7 cellular contexts compared by ENCODE assay signal in genomic region chr6:141531040-141531439, GRCh38.
"Had no signal": no experiment of that assay in that cellular context is flagged by ENCODE, and none has a peak within 500 bp of the region (broad histone marks: within the 10 kb centered on the region; RNA-seq: fewer than 3 reads in every experiment).

No MANE protein-coding gene starts in this region.

- H3K27ac Mint-ChIP-seq: GM23338, H9, IgD-negative memory B cell had no signal

- H3K36me3 Mint-ChIP-seq: IgD-negative memory B cell had no signal

- H3K4me2 ChIP-seq: GM23338 had no signal

- H3K4me3 ChIP-seq: GM23338 had no signal

- H3K4me3 Mint-ChIP-seq: GM23338, H9, IgD-negative memory B cell had no signal

- H2AFZ ChIP-seq: GM23338 had no signal

- H3K9me3 Mint-ChIP-seq: H9 had no signal

- DNase-seq: H9, HCEC 1CT had no signal

- ATAC-seq: GM23338 had no signal

- FAIRE-seq: H1, H54, HTR-8/SVneo had no signal

- H3K4me1 Mint-ChIP-seq: IgD-negative memory B cell had no signal
